14 cellular contexts compared by ENCODE assay signal in genomic region chr17:76414334-76415295, GRCh38. TPM values are rescaled to one million over a fixed set of nuclear protein-coding genes. Genes with fewer than 3 reads are reported as not detected.
A peak's percentile ranks its signal among the peaks of the same experiment; 100 is the strongest.
DNase-seq lines count a peak whose midpoint lies in the region; ATAC-seq, FAIRE-seq and TF ChIP-seq lines count a peak whose summit lies in the region.
"Had no signal": no experiment of that assay in that cellular context is flagged by ENCODE, and none has a peak within 500 bp of the region (broad histone marks: within the 10 kb centered on the region; RNA-seq: fewer than 3 reads in every experiment).

No MANE protein-coding gene starts in this region.

- TF ChIP-seq POLR2A in uterus (IDR thresholded peaks at IDR 0.05) (no peak), esophagus muscularis mucosa (IDR thresholded peaks at IDR 0.05; ENCODE audit: low read depth) (no peak)

- H3K4me3 ChIP-seq in kidney (ENCODE audit: low read length in 2 of 2): no peak overlapping the region
- no peak overlapping the region for H3K4me3 ChIP-seq in uterus
- no peak overlapping the region for H3K4me3 ChIP-seq in esophagus muscularis mucosa
- H3K4me3 ChIP-seq: HAP-1, Peyer's patch had no signal

- peaks cover 13% of the 10 kb centered on the region for H3K4me1 Mint-ChIP-seq in activated naive CD4-positive, alpha-beta T cell treated with anti-CD3 and anti-CD28 coated beads, Interleukin-2, amount 50 U/mL, for 24 hours
- peaks cover 7% of the 10 kb centered on the region for H3K4me1 Mint-ChIP-seq in activated naive CD4-positive, alpha-beta T cell treated with anti-CD3 and anti-CD28 coated beads, Interleukin-2, amount 10 ng/mL, durations not matched to agents 7 days and 5 days
- H3K4me1 Mint-ChIP-seq in activated T-cell treated with anti-CD3 and anti-CD28 coated beads, Interleukin-2, amount 50 U/mL, for 72 hours (ENCODE audit: low read depth): peaks cover 14% of the 10 kb centered on the region

- no peak for FAIRE-seq in kidney (lab: Jason Lieb, UNC)
- FAIRE-seq: bronchial epithelial cell had no signal

- WGBS in esophagus muscularis mucosa: 54% methylated on average over 21 of the region's 21 CpGs

- no peak overlapping the region for H3K4me3 Mint-ChIP-seq in activated naive CD4-positive, alpha-beta T cell treated with anti-CD3 and anti-CD28 coated beads, Interleukin-2, amount 50 U/mL, for 24 hours
- H3K4me3 Mint-ChIP-seq in activated naive CD4-positive, alpha-beta T cell treated with anti-CD3 and anti-CD28 coated beads, Interleukin-2, amount 10 ng/mL, durations not matched to agents 7 days and 5 days: no peak overlapping the region
- no peak overlapping the region for H3K4me3 Mint-ChIP-seq in activated T-cell treated with anti-CD3 and anti-CD28 coated beads, Interleukin-2, amount 50 U/mL, for 72 hours
- H3K4me3 Mint-ChIP-seq: type B pancreatic cell had no signal

- H3K36me3 ChIP-seq in kidney (ENCODE audit: control insufficient read depth in 1 of 2, insufficient read depth in 2 of 2, low read length in 2 of 2) (no peaks in the 10 kb centered on the region), uterus (no peaks in the 10 kb centered on the region), esophagus muscularis mucosa (peaks cover 0 to 20% (median 17%) of the 10 kb centered on the region in 4 donors)
- H3K36me3 ChIP-seq: Peyer's patch had no signal

- peaks cover 4% of the 10 kb centered on the region for H3K36me3 Mint-ChIP-seq in activated naive CD4-positive, alpha-beta T cell treated with anti-CD3 and anti-CD28 coated beads, Interleukin-2, amount 50 U/mL, for 24 hours
- peaks cover 6% of the 10 kb centered on the region for H3K36me3 Mint-ChIP-seq in activated naive CD4-positive, alpha-beta T cell treated with anti-CD3 and anti-CD28 coated beads, Interleukin-2, amount 10 ng/mL, durations not matched to agents 7 days and 5 days
- no peaks in the 10 kb centered on the region for H3K36me3 Mint-ChIP-seq in activated T-cell treated with anti-CD3 and anti-CD28 coated beads, Interleukin-2, amount 50 U/mL, for 72 hours (ENCODE audit: insufficient read depth in 2 of 2)

- no peaks in the 10 kb centered on the region for H3K9me3 ChIP-seq in kidney (ENCODE audit: control insufficient read depth in 1 of 2, low read length in 2 of 2)
- H3K9me3 ChIP-seq in uterus: no peaks in the 10 kb centered on the region
- no peaks in the 10 kb centered on the region for H3K9me3 ChIP-seq in esophagus muscularis mucosa
- H3K9me3 ChIP-seq: HAP-1, Peyer's patch had no signal

- H3K27me3 ChIP-seq in uterus: no peaks in the 10 kb centered on the region
- H3K27me3 ChIP-seq in esophagus muscularis mucosa: no peaks in the 10 kb centered on the region
- H3K27me3 ChIP-seq: Peyer's patch had no signal

- no peak for TF ChIP-seq EP300 in esophagus muscularis mucosa (IDR thresholded peaks at IDR 0.05)

- H3K9me3 Mint-ChIP-seq in activated naive CD4-positive, alpha-beta T cell treated with anti-CD3 and anti-CD28 coated beads, Interleukin-2, amount 50 U/mL, for 24 hours: no peaks in the 10 kb centered on the region
- no peaks in the 10 kb centered on the region for H3K9me3 Mint-ChIP-seq in activated naive CD4-positive, alpha-beta T cell treated with anti-CD3 and anti-CD28 coated beads, Interleukin-2, amount 10 ng/mL, durations not matched to agents 7 days and 5 days
- H3K9me3 Mint-ChIP-seq in activated T-cell treated with anti-CD3 and anti-CD28 coated beads, Interleukin-2, amount 50 U/mL, for 72 hours: no peaks in the 10 kb centered on the region
- H3K9me3 Mint-ChIP-seq: naive B cell, type B pancreatic cell had no signal

- ATAC-seq in HG03520 (IDR thresholded peaks at IDR 0.05; ENCODE audit: unreplicated experiment): no peak
- no peak for ATAC-seq in activated T-cell treated with anti-CD3 and anti-CD28 coated beads, Interleukin-2, amount 50 U/mL, for 72 hours (replicated peaks in 1 of 2)

- H3K27ac Mint-ChIP-seq in activated naive CD4-positive, alpha-beta T cell treated with anti-CD3 and anti-CD28 coated beads, Interleukin-2, amount 50 U/mL, for 24 hours: peak overlapping the region; percentile 17
- H3K27ac Mint-ChIP-seq in activated naive CD4-positive, alpha-beta T cell treated with anti-CD3 and anti-CD28 coated beads, Interleukin-2, amount 10 ng/mL, durations not matched to agents 7 days and 5 days: no peak overlapping the region
- H3K27ac Mint-ChIP-seq in activated T-cell treated with anti-CD3 and anti-CD28 coated beads, Interleukin-2, amount 50 U/mL, for 72 hours: no peak overlapping the region
- H3K27ac Mint-ChIP-seq: type B pancreatic cell had no signal

- CTCF ChIA-PET in activated naive CD4-positive, alpha-beta T cell treated with anti-CD3 and anti-CD28 coated beads, Interleukin-2, amount 10 ng/mL, durations not matched to agents 7 days and 5 days (lab: Charles Lee): interaction anchor here (1.1 to 3.4 kb wide), 4 partner anchors 17 to 90 kb away, joined by 3 to 22 read pairs (median 6); no protein-coding TSS in a partner anchor

- intact Hi-C loops in kidney (cut with DNase I): no loop called here
- intact Hi-C loops in uterus (cut with DNase I; ENCODE audit: low total_unique reads): no loop called here
- intact Hi-C loops in esophagus muscularis mucosa (cut with DNase I): loop anchor here (5.0 kb wide), 1 partner anchor 38 kb away; the partner anchor contains the start of gene UBE2O

- H3K27ac ChIP-seq in kidney (ENCODE audit: low read depth in 2 of 2, low read length in 2 of 2): no peak overlapping the region
- H3K27ac ChIP-seq in uterus: no peak overlapping the region
- H3K27ac ChIP-seq in esophagus muscularis mucosa (replicated peaks in 1 of 4): no peak overlapping the region
- H3K27ac ChIP-seq: Peyer's patch had no signal

- TF ChIP-seq CTCF in kidney (IDR thresholded peaks at IDR 0.05; ENCODE audit: borderline replicate concordance, extremely low read depth, insufficient read depth): no peak
- no peak for TF ChIP-seq CTCF in uterus (IDR thresholded peaks at IDR 0.05)
- no peak for TF ChIP-seq CTCF in esophagus muscularis mucosa (IDR thresholded peaks at IDR 0.05)

- no peak for DNase-seq in activated naive CD4-positive, alpha-beta T cell treated with anti-CD3 and anti-CD28 coated beads, Interleukin-2, amount 10 ng/mL, durations not matched to agents 7 days and 5 days
- DNase-seq in amniotic epithelial cell (ENCODE audit: low read depth): peak; percentile 21
- DNase-seq in kidney: peak; percentile 89
- DNase-seq in uterus: peak; percentile 45 to 55
- no peak for DNase-seq in esophagus muscularis mucosa (ENCODE audit: extremely low spot score)
- no peak for DNase-seq in activated T-cell treated with anti-CD3 and anti-CD28 coated beads, Interleukin-2, amount 50 U/mL, for 72 hours
- DNase-seq: ACHN, naive B cell had no signal

- peaks cover 0 to 5% of the 10 kb centered on the region in 2 donors for H3K4me1 ChIP-seq in kidney (ENCODE audit: control insufficient read depth in 1 of 2, insufficient read depth in 1 of 2, low read depth in 1 of 2, low read length in 2 of 2)
- H3K4me1 ChIP-seq in uterus: peaks cover 0 to 5% of the 10 kb centered on the region in 2 donors
- peaks cover 14 to 22% (median 17%) of the 10 kb centered on the region in 4 donors for H3K4me1 ChIP-seq in esophagus muscularis mucosa
- H3K4me1 ChIP-seq: HAP-1, Peyer's patch had no signal

- no peaks in the 10 kb centered on the region for H3K27me3 Mint-ChIP-seq in activated naive CD4-positive, alpha-beta T cell treated with anti-CD3 and anti-CD28 coated beads, Interleukin-2, amount 50 U/mL, for 24 hours
- H3K27me3 Mint-ChIP-seq in activated naive CD4-positive, alpha-beta T cell treated with anti-CD3 and anti-CD28 coated beads, Interleukin-2, amount 10 ng/mL, durations not matched to agents 7 days and 5 days: no peaks in the 10 kb centered on the region
- no peaks in the 10 kb centered on the region for H3K27me3 Mint-ChIP-seq in activated T-cell treated with anti-CD3 and anti-CD28 coated beads, Interleukin-2, amount 50 U/mL, for 72 hours (ENCODE audit: low read depth)
- H3K27me3 Mint-ChIP-seq: naive B cell, type B pancreatic cell had no signal

- H3K9ac ChIP-seq in kidney (ENCODE audit: low read length in 2 of 2): no peak overlapping the region

RNA-seq across cellular contexts. Expression of gene SPHK1, which starts 30.2 kb away (rescaled TPM):
- total RNA-seq in kidney (10.4 TPM), uterus (10 to 100 TPM in 2 of 4 donors, 1 to 10 TPM in 2; 7.9 to 33.2 (median 12.0) TPM), esophagus muscularis mucosa (10 to 100 TPM; 10.8 to 33.8 (median 16.5) TPM)
- 1.5 TPM for polyA plus RNA-seq in kidney (ENCODE audit: insufficient read depth, low read depth, low replicate concordance)
- 10 to 100 TPM; 11.6 to 13.9 TPM for total RNA-seq in activated T-cell treated with anti-CD3 and anti-CD28 coated beads, Interleukin-2, amount 50 U/mL, for 72 hours

RNA-seq across cellular contexts. Expression of gene UBE2O, which starts 38.3 kb away (rescaled TPM):
- total RNA-seq in kidney: 21.3 TPM
- 5.5 TPM for polyA plus RNA-seq in kidney (ENCODE audit: insufficient read depth, low read depth, low replicate concordance)
- total RNA-seq in uterus: 10 to 100 TPM in 2 of 4 donors, 1 to 10 TPM in 2; 5.0 to 31.5 (median 17.9) TPM
- total RNA-seq in esophagus muscularis mucosa: 10 to 100 TPM; 14.1 to 21.7 (median 19.0) TPM
- total RNA-seq in activated T-cell treated with anti-CD3 and anti-CD28 coated beads, Interleukin-2, amount 50 U/mL, for 72 hours: 10 to 100 TPM; 21.5 to 22.8 TPM

RNA-seq across cellular contexts. Expression of gene AANAT, which starts 52.8 kb away (rescaled TPM):
- total RNA-seq in kidney (not detected), uterus (not detected), esophagus muscularis mucosa (not detected)
- not detected for polyA plus RNA-seq in kidney (ENCODE audit: insufficient read depth, low read depth, low replicate concordance)
- total RNA-seq in activated T-cell treated with anti-CD3 and anti-CD28 coated beads, Interleukin-2, amount 50 U/mL, for 72 hours: not detected
- total RNA-seq: bronchial epithelial cell, Peyer's patch had no signal

Comparison
In these comparisons a context has a peak if more than half of its experiments do, and no peak if none do; other contexts are left out.
1. DNase-seq: peak in amniotic epithelial cell (single experiment), kidney (single experiment) and uterus (2 of 2); none in activated naive CD4-positive, alpha-beta T cell treated with anti-CD3 and anti-CD28 coated beads, Interleukin-2, amount 10 ng/mL, durations not matched to agents 7 days and 5 days (single experiment), esophagus muscularis mucosa (single experiment) and activated T-cell treated with anti-CD3 and anti-CD28 coated beads, Interleukin-2, amount 50 U/mL, for 72 hours (0 of 2).